ENCODE assay signal across 1 cellular context in the genomic region with DNA sequence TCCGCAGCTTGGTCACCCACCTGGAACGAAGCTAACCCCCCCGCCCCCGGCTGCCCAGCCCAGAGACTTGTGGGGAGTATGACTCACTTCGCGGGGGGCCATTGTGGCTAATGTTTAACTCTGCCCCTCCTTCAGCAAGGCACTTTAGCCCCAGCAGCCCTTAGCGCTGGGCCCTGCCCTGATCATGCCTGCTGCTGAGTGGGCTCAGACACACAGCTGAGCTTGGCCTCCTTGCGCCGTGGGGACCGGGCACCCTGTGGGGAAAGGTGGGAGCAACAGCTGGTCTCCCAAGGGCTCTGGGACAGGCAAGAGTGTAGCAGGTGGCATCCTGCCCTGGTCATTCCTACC.
A peak's percentile ranks its signal among the peaks of the same experiment; 100 is the strongest.
TF ChIP-seq lines count a peak whose summit lies in the region.

No MANE protein-coding gene starts in this region.

TF ChIP-seq in HepG2, 621 proteins besides CTCF, POLR2A, EP300 and RAD21 (continues in another document):
- no peak for TF ChIP-seq ZSCAN22 (CRISPR knock-in tag; IDR thresholded peaks at IDR 0.05)
- TF ChIP-seq, protein P1, sequence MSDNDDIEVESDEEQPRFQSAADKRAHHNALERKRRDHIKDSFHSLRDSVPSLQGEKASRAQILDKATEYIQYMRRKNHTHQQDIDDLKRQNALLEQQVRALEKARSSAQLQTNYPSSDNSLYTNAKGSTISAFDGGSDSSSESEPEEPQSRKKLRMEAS (IDR thresholded peaks at IDR 0.05): peak; percentile 61
- TF ChIP-seq GTF2F1 (IDR thresholded peaks at IDR 0.05; ENCODE audit: low read length): no peak
- TF ChIP-seq KLF11 (CRISPR knock-in tag; IDR thresholded peaks at IDR 0.05): no peak
- no peak for TF ChIP-seq KLF16 (CRISPR knock-in tag; IDR thresholded peaks at IDR 0.05)
- TF ChIP-seq, protein P2, sequence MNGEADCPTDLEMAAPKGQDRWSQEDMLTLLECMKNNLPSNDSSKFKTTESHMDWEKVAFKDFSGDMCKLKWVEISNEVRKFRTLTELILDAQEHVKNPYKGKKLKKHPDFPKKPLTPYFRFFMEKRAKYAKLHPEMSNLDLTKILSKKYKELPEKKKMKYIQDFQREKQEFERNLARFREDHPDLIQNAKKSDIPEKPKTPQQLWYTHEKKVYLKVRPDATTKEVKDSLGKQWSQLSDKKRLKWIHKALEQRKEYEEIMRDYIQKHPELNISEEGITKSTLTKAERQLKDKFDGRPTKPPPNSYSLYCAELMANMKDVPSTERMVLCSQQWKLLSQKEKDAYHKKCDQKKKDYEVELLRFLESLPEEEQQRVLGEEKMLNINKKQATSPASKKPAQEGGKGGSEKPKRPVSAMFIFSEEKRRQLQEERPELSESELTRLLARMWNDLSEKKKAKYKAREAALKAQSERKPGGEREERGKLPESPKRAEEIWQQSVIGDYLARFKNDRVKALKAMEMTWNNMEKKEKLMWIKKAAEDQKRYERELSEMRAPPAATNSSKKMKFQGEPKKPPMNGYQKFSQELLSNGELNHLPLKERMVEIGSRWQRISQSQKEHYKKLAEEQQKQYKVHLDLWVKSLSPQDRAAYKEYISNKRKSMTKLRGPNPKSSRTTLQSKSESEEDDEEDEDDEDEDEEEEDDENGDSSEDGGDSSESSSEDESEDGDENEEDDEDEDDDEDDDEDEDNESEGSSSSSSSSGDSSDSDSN (CRISPR knock-in tag; IDR thresholded peaks at IDR 0.05): peak; percentile 51; the same call in 1 of the 2 replicates
- no peak for TF ChIP-seq PHB2 (IDR thresholded peaks at IDR 0.05; ENCODE audit: partially characterized antibody)
- TF ChIP-seq YEATS2 (CRISPR knock-in tag; IDR thresholded peaks at IDR 0.05; ENCODE audit: borderline replicate concordance): peak; percentile 75; the same call in 1 of the 2 replicates
- peak; percentile 14; the same call in 1 of the 2 replicates for TF ChIP-seq RARA (CRISPR knock-in tag; IDR thresholded peaks at IDR 0.05)
- TF ChIP-seq, protein P3, sequence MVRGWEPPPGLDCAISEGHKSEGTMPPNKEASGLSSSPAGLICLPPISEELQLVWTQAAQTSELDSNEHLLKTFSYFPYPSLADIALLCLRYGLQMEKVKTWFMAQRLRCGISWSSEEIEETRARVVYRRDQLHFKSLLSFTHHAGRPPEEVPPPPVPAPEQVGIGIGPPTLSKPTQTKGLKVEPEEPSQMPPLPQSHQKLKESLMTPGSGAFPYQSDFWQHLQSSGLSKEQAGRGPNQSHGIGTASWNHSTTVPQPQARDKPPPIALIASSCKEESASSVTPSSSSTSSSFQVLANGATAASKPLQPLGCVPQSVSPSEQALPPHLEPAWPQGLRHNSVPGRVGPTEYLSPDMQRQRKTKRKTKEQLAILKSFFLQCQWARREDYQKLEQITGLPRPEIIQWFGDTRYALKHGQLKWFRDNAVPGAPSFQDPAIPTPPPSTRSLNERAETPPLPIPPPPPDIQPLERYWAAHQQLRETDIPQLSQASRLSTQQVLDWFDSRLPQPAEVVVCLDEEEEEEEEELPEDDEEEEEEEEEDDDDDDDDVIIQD (CRISPR knock-in tag; IDR thresholded peaks at IDR 0.05; ENCODE audit: low read depth): peak; percentile 63; the same call in 1 of the 2 replicates
- TF ChIP-seq, protein P4, sequence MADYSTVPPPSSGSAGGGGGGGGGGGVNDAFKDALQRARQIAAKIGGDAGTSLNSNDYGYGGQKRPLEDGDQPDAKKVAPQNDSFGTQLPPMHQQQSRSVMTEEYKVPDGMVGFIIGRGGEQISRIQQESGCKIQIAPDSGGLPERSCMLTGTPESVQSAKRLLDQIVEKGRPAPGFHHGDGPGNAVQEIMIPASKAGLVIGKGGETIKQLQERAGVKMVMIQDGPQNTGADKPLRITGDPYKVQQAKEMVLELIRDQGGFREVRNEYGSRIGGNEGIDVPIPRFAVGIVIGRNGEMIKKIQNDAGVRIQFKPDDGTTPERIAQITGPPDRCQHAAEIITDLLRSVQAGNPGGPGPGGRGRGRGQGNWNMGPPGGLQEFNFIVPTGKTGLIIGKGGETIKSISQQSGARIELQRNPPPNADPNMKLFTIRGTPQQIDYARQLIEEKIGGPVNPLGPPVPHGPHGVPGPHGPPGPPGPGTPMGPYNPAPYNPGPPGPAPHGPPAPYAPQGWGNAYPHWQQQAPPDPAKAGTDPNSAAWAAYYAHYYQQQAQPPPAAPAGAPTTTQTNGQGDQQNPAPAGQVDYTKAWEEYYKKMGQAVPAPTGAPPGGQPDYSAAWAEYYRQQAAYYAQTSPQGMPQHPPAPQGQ (CRISPR knock-in tag; IDR thresholded peaks at IDR 0.05; ENCODE audit: borderline replicate concordance): no peak
- TF ChIP-seq, protein P5, sequence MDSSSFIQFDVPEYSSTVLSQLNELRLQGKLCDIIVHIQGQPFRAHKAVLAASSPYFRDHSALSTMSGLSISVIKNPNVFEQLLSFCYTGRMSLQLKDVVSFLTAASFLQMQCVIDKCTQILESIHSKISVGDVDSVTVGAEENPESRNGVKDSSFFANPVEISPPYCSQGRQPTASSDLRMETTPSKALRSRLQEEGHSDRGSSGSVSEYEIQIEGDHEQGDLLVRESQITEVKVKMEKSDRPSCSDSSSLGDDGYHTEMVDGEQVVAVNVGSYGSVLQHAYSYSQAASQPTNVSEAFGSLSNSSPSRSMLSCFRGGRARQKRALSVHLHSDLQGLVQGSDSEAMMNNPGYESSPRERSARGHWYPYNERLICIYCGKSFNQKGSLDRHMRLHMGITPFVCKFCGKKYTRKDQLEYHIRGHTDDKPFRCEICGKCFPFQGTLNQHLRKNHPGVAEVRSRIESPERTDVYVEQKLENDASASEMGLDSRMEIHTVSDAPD (CRISPR knock-in tag; IDR thresholded peaks at IDR 0.05): no peak
- TF ChIP-seq ZNF101 (CRISPR knock-in tag; IDR thresholded peaks at IDR 0.05; ENCODE audit: borderline replicate concordance, low read depth): no peak
- peak; percentile 24; the same call in 1 of the 2 replicates for TF ChIP-seq CREM (IDR thresholded peaks at IDR 0.05)
- TF ChIP-seq CREM (CRISPR knock-in tag; IDR thresholded peaks at IDR 0.05): no peak
- TF ChIP-seq HIVEP1 (CRISPR knock-in tag; IDR thresholded peaks at IDR 0.05): no peak
- TF ChIP-seq RFXAP (CRISPR knock-in tag; IDR thresholded peaks at IDR 0.05; ENCODE audit: borderline replicate concordance): peak; percentile 43; the same call in 1 of the 2 replicates
- no peak for TF ChIP-seq HOXA7 (CRISPR knock-in tag; IDR thresholded peaks at IDR 0.05)
- peak; percentile 30; the same call in 1 of the 2 replicates for TF ChIP-seq YEATS4 (CRISPR knock-in tag; IDR thresholded peaks at IDR 0.05; ENCODE audit: borderline replicate concordance)
- TF ChIP-seq, protein P6, sequence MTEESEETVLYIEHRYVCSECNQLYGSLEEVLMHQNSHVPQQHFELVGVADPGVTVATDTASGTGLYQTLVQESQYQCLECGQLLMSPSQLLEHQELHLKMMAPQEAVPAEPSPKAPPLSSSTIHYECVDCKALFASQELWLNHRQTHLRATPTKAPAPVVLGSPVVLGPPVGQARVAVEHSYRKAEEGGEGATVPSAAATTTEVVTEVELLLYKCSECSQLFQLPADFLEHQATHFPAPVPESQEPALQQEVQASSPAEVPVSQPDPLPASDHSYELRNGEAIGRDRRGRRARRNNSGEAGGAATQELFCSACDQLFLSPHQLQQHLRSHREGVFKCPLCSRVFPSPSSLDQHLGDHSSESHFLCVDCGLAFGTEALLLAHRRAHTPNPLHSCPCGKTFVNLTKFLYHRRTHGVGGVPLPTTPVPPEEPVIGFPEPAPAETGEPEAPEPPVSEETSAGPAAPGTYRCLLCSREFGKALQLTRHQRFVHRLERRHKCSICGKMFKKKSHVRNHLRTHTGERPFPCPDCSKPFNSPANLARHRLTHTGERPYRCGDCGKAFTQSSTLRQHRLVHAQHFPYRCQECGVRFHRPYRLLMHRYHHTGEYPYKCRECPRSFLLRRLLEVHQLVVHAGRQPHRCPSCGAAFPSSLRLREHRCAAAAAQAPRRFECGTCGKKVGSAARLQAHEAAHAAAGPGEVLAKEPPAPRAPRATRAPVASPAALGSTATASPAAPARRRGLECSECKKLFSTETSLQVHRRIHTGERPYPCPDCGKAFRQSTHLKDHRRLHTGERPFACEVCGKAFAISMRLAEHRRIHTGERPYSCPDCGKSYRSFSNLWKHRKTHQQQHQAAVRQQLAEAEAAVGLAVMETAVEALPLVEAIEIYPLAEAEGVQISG (CRISPR knock-in tag; IDR thresholded peaks at IDR 0.05): peak; percentile 55; the same call in 1 of the 2 replicates
- TF ChIP-seq MXI1 (IDR thresholded peaks at IDR 0.05; ENCODE audit: borderline replicate concordance, low read depth, low read length): no peak
- TF ChIP-seq, protein P7, sequence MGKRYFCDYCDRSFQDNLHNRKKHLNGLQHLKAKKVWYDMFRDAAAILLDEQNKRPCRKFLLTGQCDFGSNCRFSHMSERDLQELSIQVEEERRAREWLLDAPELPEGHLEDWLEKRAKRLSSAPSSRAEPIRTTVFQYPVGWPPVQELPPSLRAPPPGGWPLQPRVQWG (CRISPR knock-in tag; IDR thresholded peaks at IDR 0.05; ENCODE audit: borderline replicate concordance, low read depth): no peak
- TF ChIP-seq, protein P8, sequence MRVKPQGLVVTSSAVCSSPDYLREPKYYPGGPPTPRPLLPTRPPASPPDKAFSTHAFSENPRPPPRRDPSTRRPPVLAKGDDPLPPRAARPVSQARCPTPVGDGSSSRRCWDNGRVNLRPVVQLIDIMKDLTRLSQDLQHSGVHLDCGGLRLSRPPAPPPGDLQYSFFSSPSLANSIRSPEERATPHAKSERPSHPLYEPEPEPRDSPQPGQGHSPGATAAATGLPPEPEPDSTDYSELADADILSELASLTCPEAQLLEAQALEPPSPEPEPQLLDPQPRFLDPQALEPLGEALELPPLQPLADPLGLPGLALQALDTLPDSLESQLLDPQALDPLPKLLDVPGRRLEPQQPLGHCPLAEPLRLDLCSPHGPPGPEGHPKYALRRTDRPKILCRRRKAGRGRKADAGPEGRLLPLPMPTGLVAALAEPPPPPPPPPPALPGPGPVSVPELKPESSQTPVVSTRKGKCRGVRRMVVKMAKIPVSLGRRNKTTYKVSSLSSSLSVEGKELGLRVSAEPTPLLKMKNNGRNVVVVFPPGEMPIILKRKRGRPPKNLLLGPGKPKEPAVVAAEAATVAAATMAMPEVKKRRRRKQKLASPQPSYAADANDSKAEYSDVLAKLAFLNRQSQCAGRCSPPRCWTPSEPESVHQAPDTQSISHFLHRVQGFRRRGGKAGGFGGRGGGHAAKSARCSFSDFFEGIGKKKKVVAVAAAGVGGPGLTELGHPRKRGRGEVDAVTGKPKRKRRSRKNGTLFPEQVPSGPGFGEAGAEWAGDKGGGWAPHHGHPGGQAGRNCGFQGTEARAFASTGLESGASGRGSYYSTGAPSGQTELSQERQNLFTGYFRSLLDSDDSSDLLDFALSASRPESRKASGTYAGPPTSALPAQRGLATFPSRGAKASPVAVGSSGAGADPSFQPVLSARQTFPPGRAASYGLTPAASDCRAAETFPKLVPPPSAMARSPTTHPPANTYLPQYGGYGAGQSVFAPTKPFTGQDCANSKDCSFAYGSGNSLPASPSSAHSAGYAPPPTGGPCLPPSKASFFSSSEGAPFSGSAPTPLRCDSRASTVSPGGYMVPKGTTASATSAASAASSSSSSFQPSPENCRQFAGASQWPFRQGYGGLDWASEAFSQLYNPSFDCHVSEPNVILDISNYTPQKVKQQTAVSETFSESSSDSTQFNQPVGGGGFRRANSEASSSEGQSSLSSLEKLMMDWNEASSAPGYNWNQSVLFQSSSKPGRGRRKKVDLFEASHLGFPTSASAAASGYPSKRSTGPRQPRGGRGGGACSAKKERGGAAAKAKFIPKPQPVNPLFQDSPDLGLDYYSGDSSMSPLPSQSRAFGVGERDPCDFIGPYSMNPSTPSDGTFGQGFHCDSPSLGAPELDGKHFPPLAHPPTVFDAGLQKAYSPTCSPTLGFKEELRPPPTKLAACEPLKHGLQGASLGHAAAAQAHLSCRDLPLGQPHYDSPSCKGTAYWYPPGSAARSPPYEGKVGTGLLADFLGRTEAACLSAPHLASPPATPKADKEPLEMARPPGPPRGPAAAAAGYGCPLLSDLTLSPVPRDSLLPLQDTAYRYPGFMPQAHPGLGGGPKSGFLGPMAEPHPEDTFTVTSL (CRISPR knock-in tag; IDR thresholded peaks at IDR 0.05; ENCODE audit: borderline replicate concordance): no peak; the same call in 1 of the 2 replicates
- TF ChIP-seq, protein P9, sequence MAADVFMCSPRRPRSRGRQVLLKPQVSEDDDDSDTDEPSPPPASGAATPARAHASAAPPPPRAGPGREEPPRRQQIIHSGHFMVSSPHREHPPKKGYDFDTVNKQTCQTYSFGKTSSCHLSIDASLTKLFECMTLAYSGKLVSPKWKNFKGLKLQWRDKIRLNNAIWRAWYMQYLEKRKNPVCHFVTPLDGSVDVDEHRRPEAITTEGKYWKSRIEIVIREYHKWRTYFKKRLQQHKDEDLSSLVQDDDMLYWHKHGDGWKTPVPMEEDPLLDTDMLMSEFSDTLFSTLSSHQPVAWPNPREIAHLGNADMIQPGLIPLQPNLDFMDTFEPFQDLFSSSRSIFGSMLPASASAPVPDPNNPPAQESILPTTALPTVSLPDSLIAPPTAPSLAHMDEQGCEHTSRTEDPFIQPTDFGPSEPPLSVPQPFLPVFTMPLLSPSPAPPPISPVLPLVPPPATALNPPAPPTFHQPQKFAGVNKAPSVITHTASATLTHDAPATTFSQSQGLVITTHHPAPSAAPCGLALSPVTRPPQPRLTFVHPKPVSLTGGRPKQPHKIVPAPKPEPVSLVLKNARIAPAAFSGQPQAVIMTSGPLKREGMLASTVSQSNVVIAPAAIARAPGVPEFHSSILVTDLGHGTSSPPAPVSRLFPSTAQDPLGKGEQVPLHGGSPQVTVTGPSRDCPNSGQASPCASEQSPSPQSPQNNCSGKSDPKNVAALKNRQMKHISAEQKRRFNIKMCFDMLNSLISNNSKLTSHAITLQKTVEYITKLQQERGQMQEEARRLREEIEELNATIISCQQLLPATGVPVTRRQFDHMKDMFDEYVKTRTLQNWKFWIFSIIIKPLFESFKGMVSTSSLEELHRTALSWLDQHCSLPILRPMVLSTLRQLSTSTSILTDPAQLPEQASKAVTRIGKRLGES (CRISPR knock-in tag; IDR thresholded peaks at IDR 0.05; ENCODE audit: borderline replicate concordance): no peak
- TF ChIP-seq RFX1 (IDR thresholded peaks at IDR 0.05): no peak
- TF ChIP-seq, protein P10, sequence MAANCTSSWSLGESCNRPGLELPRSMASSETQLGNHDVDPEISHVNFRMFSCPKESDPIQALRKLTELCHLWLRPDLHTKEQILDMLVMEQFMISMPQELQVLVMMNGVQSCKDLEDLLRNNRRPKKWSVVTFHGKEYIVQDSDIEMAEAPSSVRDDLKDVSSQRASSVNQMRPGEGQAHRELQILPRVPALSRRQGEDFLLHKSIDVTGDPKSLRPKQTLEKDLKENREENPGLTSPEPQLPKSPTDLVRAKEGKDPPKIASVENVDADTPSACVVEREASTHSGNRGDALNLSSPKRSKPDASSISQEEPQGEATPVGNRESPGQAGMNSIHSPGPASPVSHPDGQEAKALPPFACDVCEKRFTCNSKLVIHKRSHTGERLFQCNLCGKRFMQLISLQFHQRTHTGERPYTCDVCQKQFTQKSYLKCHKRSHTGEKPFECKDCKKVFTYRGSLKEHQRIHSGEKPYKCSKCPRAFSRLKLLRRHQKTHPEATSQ (CRISPR knock-in tag; IDR thresholded peaks at IDR 0.05; ENCODE audit: borderline replicate concordance): no peak
